In genomic region chr9:124377985-124378384, GRCh38 we compare ENCODE assay signal across 21 cellular contexts. TPM values are rescaled to one million over a fixed set of nuclear protein-coding genes. Genes with fewer than 3 reads are reported as not detected.
DNase-seq lines count a peak whose midpoint lies in the region; ATAC-seq, FAIRE-seq and TF ChIP-seq lines count a peak whose summit lies in the region.
"Had no signal": no experiment of that assay in that cellular context is flagged by ENCODE, and none has a peak within 500 bp of the region (broad histone marks: within the 10 kb centered on the region; RNA-seq: fewer than 3 reads in every experiment).

No MANE protein-coding gene starts in this region.

- 66% methylated on average over 2 of the region's 2 CpGs for WGBS in prostate gland

- ATAC-seq in Right ventricle myocardium superior (ENCODE audit: poor library complexity) = peak; percentile 73
- ATAC-seq in HG03571 (IDR thresholded peaks at IDR 0.05; ENCODE audit: unreplicated experiment) = no peak
- no peak for ATAC-seq in GM18909 (IDR thresholded peaks at IDR 0.05; ENCODE audit: poor library complexity, unreplicated experiment)
- ATAC-seq: PC-3 had no signal

- H3K4me3 ChIP-seq in left ventricle myocardium inferior (peak overlapping the region; percentile 13), prostate gland (no peak overlapping the region)
- H3K4me3 ChIP-seq: HAP-1, SJSA1 had no signal

- peaks cover 13% of the 10 kb centered on the region for H3K36me3 ChIP-seq in left ventricle myocardium inferior
- no peaks in the 10 kb centered on the region for H3K36me3 ChIP-seq in prostate gland

- intact Hi-C loops in Right ventricle myocardium superior (cut with DNase I) = loop anchor here (5.0 kb wide), 1 partner anchor 51 kb away; no protein-coding TSS in a partner anchor
- intact Hi-C loops in cardiac septum (cut with DNase I) = no loop called here
- intact Hi-C loops in left ventricle myocardium inferior (cut with micrococcal nuclease) = no loop called here
- intact Hi-C loops in prostate gland (cut with DNase I) = no loop called here

- peak overlapping the region; percentile 41 for H3K27ac ChIP-seq in left ventricle myocardium inferior (replicated peaks)
- H3K27ac ChIP-seq in prostate gland = no peak overlapping the region
- H3K27ac ChIP-seq: KMS-11, SJSA1 had no signal

- no peak for DNase-seq in Right ventricle myocardium superior
- no peak for DNase-seq in cardiac septum (ENCODE audit: low spot score)
- no peak for DNase-seq in left ventricle myocardium inferior
- peak; percentile 55 for DNase-seq in myocyte (ENCODE audit: low read depth)
- no peak for DNase-seq in GM19239 (ENCODE audit: insufficient read length, low spot score)
- DNase-seq in prostate gland (ENCODE audit: low spot score) = no peak
- DNase-seq: 8988T; GOT3; HFFc6; MM.1S; NCI-H2029; NCI-H446; NCI-H524 treated with DMSO at 0.1 percent for 48 hours; NK-92 treated with Interleukin-12 subunit alpha and Interleukin-12 subunit beta, amount 100 ng/mL, for 24 hours; PC-3 had no signal

- H3K4me1 ChIP-seq in left ventricle myocardium inferior (peaks cover 32% of the 10 kb centered on the region), prostate gland (replicated peaks) (no peaks in the 10 kb centered on the region)

- FAIRE-seq in GM19239 (lab: Jason Lieb, UNC) = no peak
- FAIRE-seq: GM18507 had no signal

- H3K27me3 ChIP-seq in left ventricle myocardium inferior (ENCODE audit: low read depth) (no peaks in the 10 kb centered on the region), prostate gland (replicated peaks; ENCODE audit: insufficient read depth) (no peaks in the 10 kb centered on the region)
- H3K27me3 ChIP-seq: SJSA1 had no signal

- TF ChIP-seq CTCF in left ventricle myocardium inferior (IDR thresholded peaks at IDR 0.05; ENCODE audit: borderline replicate concordance) (no peak), prostate gland (IDR thresholded peaks at IDR 0.05) (no peak)

- TF ChIP-seq POLR2A in prostate gland (IDR thresholded peaks at IDR 0.05) = no peak

- H3K9me3 ChIP-seq in left ventricle myocardium inferior (replicated peaks) (no peaks in the 10 kb centered on the region), prostate gland (no peaks in the 10 kb centered on the region)
- H3K9me3 ChIP-seq: HAP-1, SJSA1 had no signal

RNA-seq across cellular contexts. Expression of gene PSMB7, which starts 37.3 kb away (rescaled TPM):
- total RNA-seq in Right ventricle myocardium superior (172 TPM), cardiac septum (133 TPM), left ventricle myocardium inferior (159 TPM), myocyte (263 and 275 TPM in 2 replicates), prostate gland (100 to 1,000 TPM; 150 to 158 TPM)
- 250 TPM for polyA plus RNA-seq in myocyte (2012)
